ENCODE assay signal across 1 cellular context in the genomic region with DNA sequence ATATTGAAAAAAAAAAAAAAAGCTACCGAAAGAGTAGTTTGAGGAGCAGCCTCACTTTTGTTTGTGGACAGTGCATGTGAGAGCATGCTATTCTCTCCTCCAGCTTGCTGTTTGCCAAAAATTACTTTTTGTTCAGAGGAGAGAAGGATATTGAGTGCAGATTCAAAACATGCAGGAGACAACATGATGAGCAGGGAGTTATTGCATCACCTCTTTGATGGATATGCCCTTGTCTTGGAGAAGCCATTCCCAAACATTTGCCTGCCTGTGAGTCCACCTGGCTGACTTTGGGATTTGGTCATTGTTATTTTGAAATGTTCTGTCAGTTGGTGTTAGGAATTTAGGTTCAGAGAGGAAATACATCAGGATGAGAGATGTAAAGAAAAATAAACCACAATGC.
TF ChIP-seq lines count a peak whose summit lies in the region.

No MANE protein-coding gene starts in this region.

TF ChIP-seq in IMR-90, 13 proteins besides CTCF, POLR2A, EP300 and RAD21:
- TF ChIP-seq RFX5 (IDR thresholded peaks at IDR 0.05; ENCODE audit: low read depth, low read length) (no peak), CEBPB (IDR thresholded peaks at IDR 0.05; ENCODE audit: low read depth, low read length) (peak; percentile 83)
